ENCODE assay signal across 18 cellular contexts in the genomic region with DNA sequence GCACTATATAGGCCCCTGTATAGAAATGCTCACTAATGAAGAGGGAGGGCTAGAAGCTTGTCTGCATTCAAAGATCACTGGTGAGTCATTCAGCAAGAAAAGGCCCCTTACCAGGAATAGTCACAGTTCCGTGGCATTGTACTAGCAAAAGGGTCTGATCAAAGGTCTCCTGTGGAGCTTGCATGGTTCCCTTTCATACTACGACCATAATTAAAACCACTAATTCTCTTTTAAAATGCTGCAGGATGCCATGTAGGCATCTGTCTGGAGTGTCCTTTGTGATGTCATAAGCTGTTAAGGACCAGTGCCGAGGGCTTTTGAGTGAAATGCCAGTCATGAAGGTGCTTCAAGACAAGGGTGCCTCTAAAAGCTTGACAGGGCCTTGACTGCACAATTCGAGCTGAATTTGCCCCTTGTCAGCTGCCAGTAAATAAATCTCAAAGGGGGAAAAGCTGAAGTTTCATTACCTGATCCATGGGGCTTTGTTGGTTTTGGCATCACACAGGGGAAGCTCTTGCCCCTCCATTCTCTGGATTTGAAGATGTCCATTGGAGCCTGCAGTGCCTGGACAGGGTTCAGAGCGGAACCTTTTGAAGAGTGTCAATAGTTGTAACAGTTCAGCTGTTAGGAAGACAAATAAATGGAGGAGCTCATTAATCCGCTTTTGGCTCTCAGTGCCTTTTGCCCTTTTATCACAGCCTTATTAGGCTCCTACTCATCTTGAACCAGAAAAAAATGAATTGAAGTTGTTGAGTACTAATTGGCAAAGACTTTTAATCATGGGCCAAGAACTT.
DNase-seq lines count a peak whose midpoint lies in the region; ATAC-seq and TF ChIP-seq lines count a peak whose summit lies in the region.
"Had no signal": no experiment of that assay in that cellular context is flagged by ENCODE, and none has a peak within 500 bp of the region (broad histone marks: within the 10 kb centered on the region; RNA-seq: fewer than 3 reads in every experiment).

No MANE protein-coding gene starts in this region.

- ATAC-seq in memory B cell (ENCODE audit: low read depth) = no peak
- ATAC-seq: activated CD8-positive, alpha-beta T cell treated with anti-CD3 and anti-CD28 coated beads, Interleukin-2, amount 10 ng/mL, durations not matched to agents 7 days and 5 days; activated naive CD8-positive, alpha-beta T cell treated with anti-CD3 and anti-CD28 coated beads, Interleukin-2, amount 50 U/mL, for 24 hours; activated T-cell treated with anti-CD3 and anti-CD28 coated beads, Interleukin-2, amount 50 U/mL, for 72 hours; pancreas had no signal

- H4K8ac ChIP-seq in mesenchymal stem cell (ENCODE audit: low read length) = no peak overlapping the region

- H3K4me1 ChIP-seq in NT2/D1 (ENCODE audit: insufficient read depth, insufficient read length) (peaks cover 2% of the 10 kb centered on the region), testis (peaks cover 27% of the 10 kb centered on the region), mesenchymal stem cell (ENCODE audit: control insufficient read depth, insufficient read depth, low read depth, low read length) (no peaks in the 10 kb centered on the region)
- H3K4me1 ChIP-seq: pancreas had no signal

- H3K36me3 Mint-ChIP-seq in memory B cell = peaks cover 6% of the 10 kb centered on the region

- 84 to 89% methylated on average over 6 of the region's 6 CpGs for WGBS in testis, 2 donors
- WGBS in mesenchymal stem cell = 96% methylated on average over 3 of the region's 6 CpGs

- no peak overlapping the region for H3K4me3 Mint-ChIP-seq in memory B cell
- H3K4me3 Mint-ChIP-seq: activated CD8-positive, alpha-beta T cell treated with anti-CD3 and anti-CD28 coated beads, Interleukin-2, amount 10 ng/mL, durations not matched to agents 7 days and 5 days; activated naive CD8-positive, alpha-beta T cell treated with anti-CD3 and anti-CD28 coated beads, Interleukin-2, amount 50 U/mL, for 24 hours; activated T-cell treated with anti-CD3 and anti-CD28 coated beads, Interleukin-2, amount 50 U/mL, for 72 hours; H9 had no signal

- no peak overlapping the region for H2BK5ac ChIP-seq in mesenchymal stem cell (ENCODE audit: low read depth, low read length, poor library complexity, severe bottlenecking)

- H3K4me2 ChIP-seq in mesenchymal stem cell (ENCODE audit: low read length, poor library complexity, severe bottlenecking) = no peak overlapping the region

- no peak overlapping the region for H3K14ac ChIP-seq in mesenchymal stem cell (ENCODE audit: low read length in 2 of 2)

- no peak overlapping the region for H3K18ac ChIP-seq in mesenchymal stem cell (ENCODE audit: low read depth in 1 of 2, low read length in 2 of 2)

- no peaks in the 10 kb centered on the region for H3K79me1 ChIP-seq in mesenchymal stem cell (replicated peaks; ENCODE audit: low read length, poor library complexity, severe bottlenecking)

- intact Hi-C loops in testis (cut with DNase I; ENCODE audit: low total_unique reads) = no loop called here

- no peak overlapping the region for H2AFZ ChIP-seq in mesenchymal stem cell (ENCODE audit: low read depth, low read length)

- no peak overlapping the region for H2BK120ac ChIP-seq in mesenchymal stem cell (ENCODE audit: low read depth, low read length)

- no peaks in the 10 kb centered on the region for H3K9me3 ChIP-seq in NT2/D1 (ENCODE audit: insufficient read depth, low read length)
- no peaks in the 10 kb centered on the region for H3K9me3 ChIP-seq in testis
- no peaks in the 10 kb centered on the region for H3K9me3 ChIP-seq in mesenchymal stem cell (ENCODE audit: control insufficient read depth, low read length)
- H3K9me3 ChIP-seq: pancreas, thoracic aorta had no signal

- DNase-seq in H7 (peak; percentile 42), NCI-H187 treated with DMSO at 0.1 percent for 48 hours (lab: John Stamatoyannopoulos, UW) (peak; percentile 57), NT2/D1 (ENCODE audit: low read depth, low spot score) (peak; percentile 66), memory B cell (ENCODE audit: low spot score in 2 of 2) (no peak), testis (no peak), caudate nucleus (lab: John Stamatoyannopoulos, UW) (no peak), mesenchymal stem cell (no peak)
- DNase-seq in stimulated activated CD4-positive, alpha-beta T cell treated with anti-CD3 and anti-CD28 coated beads, Interleukin-15, amount 100 ng/mL, for 24 hours = no peak
- DNase-seq: activated CD8-positive, alpha-beta T cell treated with anti-CD3 and anti-CD28 coated beads, Interleukin-2, amount 10 ng/mL, durations not matched to agents 7 days and 5 days; activated naive CD8-positive, alpha-beta T cell treated with anti-CD3 and anti-CD28 coated beads, Interleukin-2, amount 50 U/mL, for 24 hours; activated T-cell treated with anti-CD3 and anti-CD28 coated beads, Interleukin-2, amount 50 U/mL, for 72 hours; Calu3; effector memory CD4-positive, alpha-beta T cell; H9; kidney glomerular epithelial cell; pancreas had no signal

- H3K27ac Mint-ChIP-seq in memory B cell = peak overlapping the region; percentile 1
- H3K27ac Mint-ChIP-seq: activated CD8-positive, alpha-beta T cell treated with anti-CD3 and anti-CD28 coated beads, Interleukin-2, amount 10 ng/mL, durations not matched to agents 7 days and 5 days; activated naive CD8-positive, alpha-beta T cell treated with anti-CD3 and anti-CD28 coated beads, Interleukin-2, amount 50 U/mL, for 24 hours; activated T-cell treated with anti-CD3 and anti-CD28 coated beads, Interleukin-2, amount 50 U/mL, for 72 hours had no signal

- TF ChIP-seq POLR2A in testis (IDR thresholded peaks at IDR 0.05) = no peak

- no peak overlapping the region for H3K27ac ChIP-seq in testis
- H3K27ac ChIP-seq in caudate nucleus (ENCODE audit: low read depth, low read length) = no peak overlapping the region
- H3K27ac ChIP-seq in mesenchymal stem cell (ENCODE audit: low read length, poor library complexity, severe bottlenecking) = no peak overlapping the region
- H3K27ac ChIP-seq: cardiac muscle cell, pancreas, thoracic aorta had no signal

- TF ChIP-seq CTCF in testis (IDR thresholded peaks at IDR 0.05) = no peak

- H2BK15ac ChIP-seq in mesenchymal stem cell (ENCODE audit: low read depth, poor library complexity, severe bottlenecking) = no peak overlapping the region

- no peak overlapping the region for H4K91ac ChIP-seq in mesenchymal stem cell (ENCODE audit: low read length)

- no peak overlapping the region for H2AK5ac ChIP-seq in mesenchymal stem cell (ENCODE audit: low read length, severe bottlenecking)

- H3K9ac ChIP-seq in NT2/D1 (ENCODE audit: insufficient read length, low read depth) = no peak overlapping the region
- H3K9ac ChIP-seq in mesenchymal stem cell (ENCODE audit: low read length) = no peak overlapping the region

- no peaks in the 10 kb centered on the region for H3K9me3 Mint-ChIP-seq in memory B cell
- H3K9me3 Mint-ChIP-seq: activated naive CD8-positive, alpha-beta T cell treated with anti-CD3 and anti-CD28 coated beads, Interleukin-2, amount 50 U/mL, for 24 hours; activated T-cell treated with anti-CD3 and anti-CD28 coated beads, Interleukin-2, amount 50 U/mL, for 72 hours; H9 had no signal

- H3K27me3 Mint-ChIP-seq in memory B cell = no peaks in the 10 kb centered on the region
- H3K27me3 Mint-ChIP-seq: activated naive CD8-positive, alpha-beta T cell treated with anti-CD3 and anti-CD28 coated beads, Interleukin-2, amount 50 U/mL, for 24 hours had no signal

- H3K36me3 ChIP-seq in H7 (replicated peaks; ENCODE audit: control insufficient read depth, insufficient read depth, low read length) (no peaks in the 10 kb centered on the region; the same call in 1 of the 2 replicates), NT2/D1 (ENCODE audit: insufficient read depth, insufficient read length, low read length) (peaks cover 3% of the 10 kb centered on the region), testis (ENCODE audit: low read depth, missing control alignments) (no peaks in the 10 kb centered on the region), mesenchymal stem cell (ENCODE audit: control insufficient read depth in 1 of 2, insufficient read depth in 2 of 2, low read depth in 1 of 2, low read length in 2 of 2) (peaks cover 4 to 8% of the 10 kb centered on the region in 2 experiments)
- H3K36me3 ChIP-seq: thoracic aorta had no signal

- H3K4me1 Mint-ChIP-seq in memory B cell = no peaks in the 10 kb centered on the region
- H3K4me1 Mint-ChIP-seq: activated naive CD8-positive, alpha-beta T cell treated with anti-CD3 and anti-CD28 coated beads, Interleukin-2, amount 50 U/mL, for 24 hours had no signal

- H3K27me3 ChIP-seq in H7 (ENCODE audit: control insufficient read depth, insufficient read depth, low read length) = no peaks in the 10 kb centered on the region; the same call in 1 of the 2 replicates
- H3K27me3 ChIP-seq in NT2/D1 (ENCODE audit: insufficient read depth, insufficient read length) = no peaks in the 10 kb centered on the region
- H3K27me3 ChIP-seq in testis = no peaks in the 10 kb centered on the region
- H3K27me3 ChIP-seq in mesenchymal stem cell (ENCODE audit: control insufficient read depth in 1 of 2, insufficient read depth in 1 of 2, low read length in 2 of 2) = no peaks in the 10 kb centered on the region
- H3K27me3 ChIP-seq: cardiac muscle cell, pancreas had no signal

- H3K4me3 ChIP-seq in H7 (ENCODE audit: insufficient read depth, low read depth, low read length) (no peak overlapping the region), NT2/D1 (ENCODE audit: insufficient read length, low read depth) (no peak overlapping the region), testis (no peak overlapping the region), mesenchymal stem cell (ENCODE audit: insufficient read depth in 1 of 2, low read depth in 1 of 2, low read length in 2 of 2) (no peak overlapping the region)
- H3K4me3 ChIP-seq: cardiac muscle cell, pancreas, thoracic aorta had no signal

- H3K23ac ChIP-seq in mesenchymal stem cell (ENCODE audit: low read length in 2 of 2) = no peak overlapping the region

- no peak overlapping the region for H2BK12ac ChIP-seq in mesenchymal stem cell (ENCODE audit: low read length in 2 of 2)

- H3K4ac ChIP-seq in mesenchymal stem cell (ENCODE audit: low read depth in 1 of 2, low read length in 2 of 2) = no peak overlapping the region

Comparison
In these comparisons a context has a peak if more than half of its experiments do, and no peak if none do; other contexts are left out.
1. DNase-seq: peak in H7 (single experiment), NCI-H187 treated with DMSO at 0.1 percent for 48 hours (single experiment) and NT2/D1 (single experiment); none in memory B cell (0 of 2), testis (single experiment), caudate nucleus (0 of 61), stimulated activated CD4-positive, alpha-beta T cell treated with anti-CD3 and anti-CD28 coated beads, Interleukin-15, amount 100 ng/mL, for 24 hours (single experiment) and mesenchymal stem cell (single experiment).